Comparison of ENCODE assay signal across 18 cellular contexts in genomic region chr5:158599132-158599531, GRCh38.
DNase-seq lines count a peak whose midpoint lies in the region; ATAC-seq and TF ChIP-seq lines count a peak whose summit lies in the region.
"Had no signal": no experiment of that assay in that cellular context is flagged by ENCODE, and none has a peak within 500 bp of the region (broad histone marks: within the 10 kb centered on the region; RNA-seq: fewer than 3 reads in every experiment).

No MANE protein-coding gene starts in this region.

- no peaks in the 10 kb centered on the region for H3K36me3 Mint-ChIP-seq in memory B cell

- H3K4me1 Mint-ChIP-seq in memory B cell: peaks cover 11% of the 10 kb centered on the region
- H3K4me1 Mint-ChIP-seq: activated naive CD8-positive, alpha-beta T cell treated with anti-CD3 and anti-CD28 coated beads, Interleukin-2, amount 50 U/mL, for 24 hours had no signal

- H3K4me1 ChIP-seq in right lobe of liver: peaks cover 0 to 14% (median 0%) of the 10 kb centered on the region in 4 donors
- H3K4me1 ChIP-seq: lower lobe of right lung had no signal

- H3K9me3 ChIP-seq in right lobe of liver: no peaks in the 10 kb centered on the region
- H3K9me3 ChIP-seq: lower lobe of right lung, neutrophil had no signal

- no peak for TF ChIP-seq POLR2A in right lobe of liver (IDR thresholded peaks at IDR 0.05)

- H3K27ac Mint-ChIP-seq in memory B cell: no peak overlapping the region
- H3K27ac Mint-ChIP-seq: activated naive CD8-positive, alpha-beta T cell treated with anti-CD3 and anti-CD28 coated beads, Interleukin-2, amount 50 U/mL, for 24 hours had no signal

- no peak overlapping the region for H3K4me3 Mint-ChIP-seq in memory B cell
- H3K4me3 Mint-ChIP-seq: activated naive CD8-positive, alpha-beta T cell treated with anti-CD3 and anti-CD28 coated beads, Interleukin-2, amount 50 U/mL, for 24 hours had no signal

- no peak overlapping the region for H3K27ac ChIP-seq in right lobe of liver
- H3K27ac ChIP-seq: KMS-11, lower lobe of right lung, neutrophil, SK-N-MC, skin epidermis had no signal

- H3K36me3 ChIP-seq in right lobe of liver: no peaks in the 10 kb centered on the region
- H3K36me3 ChIP-seq: lower lobe of right lung, neutrophil had no signal

- TF ChIP-seq CTCF in epithelial cell of esophagus (IDR thresholded peaks at IDR 0.05; ENCODE audit: insufficient read depth, low read depth, low read length, missing control alignments) (no peak), right lobe of liver (IDR thresholded peaks at IDR 0.05) (no peak)

- intact Hi-C loops in right lobe of liver (cut with DNase I): no loop called here

- no peaks in the 10 kb centered on the region for H3K27me3 Mint-ChIP-seq in memory B cell
- H3K27me3 Mint-ChIP-seq: activated naive CD8-positive, alpha-beta T cell treated with anti-CD3 and anti-CD28 coated beads, Interleukin-2, amount 50 U/mL, for 24 hours had no signal

- H3K27me3 ChIP-seq in right lobe of liver: no peaks in the 10 kb centered on the region
- H3K27me3 ChIP-seq: neutrophil had no signal

- H3K4me3 ChIP-seq in epithelial cell of esophagus (ENCODE audit: low read length) (no peak overlapping the region), right lobe of liver (no peak overlapping the region)
- H3K4me3 ChIP-seq: lower lobe of right lung, SK-N-MC, skin epidermis had no signal

- DNase-seq in AG20443 (ENCODE audit: low spot score): peak; percentile 44
- peak; percentile 6 for DNase-seq in HT1080 (ENCODE audit: low read depth)
- DNase-seq in epithelial cell of esophagus (ENCODE audit: low read depth): peak; percentile 24
- no peak for DNase-seq in memory B cell (ENCODE audit: low spot score in 2 of 2)
- no peak for DNase-seq in UCSD-AML1 (lab: John Stamatoyannopoulos, UW; ENCODE audit: unreplicated experiment)
- DNase-seq in NCI-H69 (lab: John Stamatoyannopoulos, UW): no peak
- DNase-seq in right lobe of liver: no peak
- DNase-seq: activated naive CD8-positive, alpha-beta T cell treated with anti-CD3 and anti-CD28 coated beads, Interleukin-2, amount 50 U/mL, for 24 hours; activated T-cell treated with anti-CD3 and anti-CD28 coated beads, Interleukin-2, amount 50 U/mL, for 48 hours; lower lobe of right lung; NCI-H146; NCI-H510A; stimulated activated naive CD4-positive, alpha-beta T cell treated with Interleukin-2 at 50 U/mL for 16 hours had no signal

- H3K9me3 Mint-ChIP-seq in memory B cell: no peaks in the 10 kb centered on the region
- H3K9me3 Mint-ChIP-seq: activated naive CD8-positive, alpha-beta T cell treated with anti-CD3 and anti-CD28 coated beads, Interleukin-2, amount 50 U/mL, for 24 hours had no signal

- 64% methylated on average over 2 of the region's 2 CpGs for WGBS in right lobe of liver (ENCODE audit: insufficient coverage, low coverage, low lambda C conversion rate, missing lambda C conversion rate)

- ATAC-seq in memory B cell (ENCODE audit: low read depth) (peak; percentile 37), GM19023 (IDR thresholded peaks at IDR 0.05; ENCODE audit: unreplicated experiment) (no peak), right lobe of liver (no peak)
- ATAC-seq: activated naive CD8-positive, alpha-beta T cell treated with anti-CD3 and anti-CD28 coated beads, Interleukin-2, amount 50 U/mL, for 24 hours; lower lobe of right lung had no signal

Comparison
In these comparisons a context has a peak if more than half of its experiments do, and no peak if none do; other contexts are left out.
1. DNase-seq: peak in AG20443 (single experiment), HT1080 (single experiment) and epithelial cell of esophagus (single experiment); none in memory B cell (0 of 2), UCSD-AML1 (single experiment), NCI-H69 (single experiment) and right lobe of liver (0 of 3).